Comparison of ENCODE assay signal across 17 cellular contexts in the genomic region with DNA sequence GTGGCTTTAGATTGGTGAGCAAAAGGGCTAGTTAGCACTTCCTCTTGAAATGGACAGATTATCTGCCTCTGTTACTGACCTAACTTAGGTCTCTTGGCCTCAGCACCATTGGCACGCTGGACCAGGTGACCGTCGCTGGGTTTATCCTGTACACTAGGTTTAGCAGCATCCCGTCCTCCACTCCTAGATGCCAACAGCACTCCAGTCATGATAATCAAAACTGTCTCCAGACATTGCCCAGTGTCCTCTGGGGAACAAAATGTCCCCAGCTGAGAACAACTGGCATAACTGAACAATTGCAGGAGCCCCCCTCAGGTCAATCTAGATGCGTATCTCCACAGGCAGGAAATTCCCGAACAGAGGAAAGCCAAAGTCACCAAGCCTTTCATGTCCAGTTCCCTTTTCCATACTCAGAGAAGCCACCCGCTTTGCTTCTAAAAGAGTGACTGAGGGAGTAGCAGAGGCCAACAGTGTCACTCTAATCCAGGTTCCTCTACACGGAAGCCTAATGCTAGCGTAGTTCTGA. TPM values are rescaled to one million over a fixed set of nuclear protein-coding genes. Genes with fewer than 3 reads are reported as not detected.
DNase-seq lines count a peak whose midpoint lies in the region; ATAC-seq, FAIRE-seq and TF ChIP-seq lines count a peak whose summit lies in the region.
"Had no signal": no experiment of that assay in that cellular context is flagged by ENCODE, and none has a peak within 500 bp of the region (broad histone marks: within the 10 kb centered on the region; RNA-seq: fewer than 3 reads in every experiment).

No MANE protein-coding gene starts in this region.

- peaks cover 5% of the 10 kb centered on the region for H3K27me3 Mint-ChIP-seq in nephron progenitor cell (ENCODE audit: low read depth, poor library complexity)
- no peaks in the 10 kb centered on the region for H3K27me3 Mint-ChIP-seq in activated T-cell treated with anti-CD3 and anti-CD28 coated beads, Interleukin-2, amount 50 U/mL, for 4 hours (ENCODE audit: low read depth)
- H3K27me3 Mint-ChIP-seq: CD4-positive, alpha-beta memory T cell had no signal

- peaks cover 5% of the 10 kb centered on the region for H3K4me1 Mint-ChIP-seq in nephron progenitor cell
- no peaks in the 10 kb centered on the region for H3K4me1 Mint-ChIP-seq in activated T-cell treated with anti-CD3 and anti-CD28 coated beads, Interleukin-2, amount 50 U/mL, for 4 hours (ENCODE audit: low read depth)
- H3K4me1 Mint-ChIP-seq: CD4-positive, alpha-beta memory T cell; GM23338; H9 had no signal

- WGBS in hepatocyte (ENCODE audit: low lambda C conversion rate, missing lambda C conversion rate): 98% methylated on average over 9 of the region's 9 CpGs
- WGBS in pancreas, 2 donors: 97% methylated on average over 9 of the region's 9 CpGs

- H3K27me3 ChIP-seq in SJCRH30: no peaks in the 10 kb centered on the region
- H3K27me3 ChIP-seq in hepatocyte: no peaks in the 10 kb centered on the region
- H3K27me3 ChIP-seq in pancreas: no peaks in the 10 kb centered on the region

- peaks cover 85% of the 10 kb centered on the region for H3K36me3 Mint-ChIP-seq in nephron progenitor cell (ENCODE audit: low read depth)
- H3K36me3 Mint-ChIP-seq in activated T-cell treated with anti-CD3 and anti-CD28 coated beads, Interleukin-2, amount 50 U/mL, for 4 hours (ENCODE audit: insufficient read depth): peaks cover 26% of the 10 kb centered on the region

- no peak overlapping the region for H3K4me3 Mint-ChIP-seq in nephron progenitor cell
- H3K4me3 Mint-ChIP-seq in activated T-cell treated with anti-CD3 and anti-CD28 coated beads, Interleukin-2, amount 50 U/mL, for 4 hours: no peak overlapping the region
- H3K4me3 Mint-ChIP-seq: CD4-positive, alpha-beta memory T cell; GM23338; H9; HFFc6 had no signal

- H4K20me1 ChIP-seq in hepatocyte (ENCODE audit: insufficient read depth, poor library complexity, severe bottlenecking): no peaks in the 10 kb centered on the region

- no peak for TF ChIP-seq CTCF in hepatocyte (IDR thresholded peaks at IDR 0.05; ENCODE audit: poor library complexity)
- TF ChIP-seq CTCF in nephron progenitor cell (IDR thresholded peaks at IDR 0.05): no peak
- no peak for TF ChIP-seq CTCF in pancreas (IDR thresholded peaks at IDR 0.05)

- no peaks in the 10 kb centered on the region for H3K79me2 ChIP-seq in hepatocyte

- H3K9me2 ChIP-seq in hepatocyte (replicated peaks; ENCODE audit: insufficient read depth): no peaks in the 10 kb centered on the region

- H3K27ac ChIP-seq in SJCRH30: no peak overlapping the region
- peak overlapping the region; percentile 21 for H3K27ac ChIP-seq in hepatocyte
- H3K27ac ChIP-seq in pancreas: no peak overlapping the region

- no peak overlapping the region for H3K4me2 ChIP-seq in hepatocyte
- H3K4me2 ChIP-seq: GM23338 had no signal

- H3K36me3 ChIP-seq in SJCRH30 (peaks cover 59% of the 10 kb centered on the region), hepatocyte (replicated peaks; ENCODE audit: insufficient read depth, low read depth) (no peaks in the 10 kb centered on the region), pancreas (no peaks in the 10 kb centered on the region)

- H3K4me3 ChIP-seq in SJCRH30: no peak overlapping the region
- H3K4me3 ChIP-seq in hepatocyte: no peak overlapping the region
- no peak overlapping the region for H3K4me3 ChIP-seq in pancreas
- H3K4me3 ChIP-seq: GM23338 had no signal

- H3K9me3 ChIP-seq in SJCRH30 (replicated peaks) (peaks cover 25% of the 10 kb centered on the region), hepatocyte (ENCODE audit: low read depth) (no peaks in the 10 kb centered on the region), pancreas (no peaks in the 10 kb centered on the region)

- peak overlapping the region; percentile 39 for H3K27ac Mint-ChIP-seq in nephron progenitor cell
- H3K27ac Mint-ChIP-seq: GM23338, H9, HFFc6 had no signal

- FAIRE-seq in urothelium cell line (lab: Jason Lieb, UNC) (no peak), pancreas (lab: Jason Lieb, UNC) (no peak)
- FAIRE-seq: GM12892, GM19239 had no signal

- no peak overlapping the region for H2AFZ ChIP-seq in hepatocyte
- H2AFZ ChIP-seq: GM23338 had no signal

- peak; percentile 14 to 22 for DNase-seq in SJCRH30
- DNase-seq in hepatocyte (ENCODE audit: low spot score): no peak
- no peak for DNase-seq in nephron progenitor cell
- DNase-seq in activated T-cell treated with anti-CD3 and anti-CD28 coated beads, Interleukin-2, amount 50 U/mL, for 4 hours: no peak
- no peak for DNase-seq in urothelium cell line (ENCODE audit: low spot score)
- no peak for DNase-seq in pancreas
- DNase-seq: C1 segment of cervical spinal cord; Caco-2; CD4-positive, alpha-beta memory T cell; DMS153; DND-41; H9; HFFc6 had no signal

- intact Hi-C loops in pancreas (cut with DNase I): no loop called here

- ATAC-seq in activated T-cell treated with anti-CD3 and anti-CD28 coated beads, Interleukin-2, amount 50 U/mL, for 4 hours: no peak
- ATAC-seq in pancreas: no peak
- ATAC-seq: GM23338, HCT116 had no signal

- H3K9me3 Mint-ChIP-seq in nephron progenitor cell: peaks cover 49% of the 10 kb centered on the region
- H3K9me3 Mint-ChIP-seq in activated T-cell treated with anti-CD3 and anti-CD28 coated beads, Interleukin-2, amount 50 U/mL, for 4 hours: peaks cover 7% of the 10 kb centered on the region
- H3K9me3 Mint-ChIP-seq: HFFc6 had no signal

- H3K4me1 ChIP-seq in SJCRH30: no peaks in the 10 kb centered on the region
- H3K4me1 ChIP-seq in hepatocyte (ENCODE audit: insufficient read depth): no peaks in the 10 kb centered on the region
- no peaks in the 10 kb centered on the region for H3K4me1 ChIP-seq in pancreas
- H3K4me1 ChIP-seq: Caco-2 had no signal

RNA-seq across cellular contexts. Expression of a gene that starts 27.3 kb away (rescaled TPM):
- 32.2 and 40.9 TPM in 2 replicates for total RNA-seq in SJCRH30 (2014; rRNA removed; shearing (Covaris generic))
- total RNA-seq in hepatocyte (18.3 and 23.1 TPM in 2 replicates), pancreas (1 to 10 TPM; 3.0 to 6.1 (median 5.0) TPM)
- polyA plus RNA-seq in hepatocyte (13.8 and 24.6 TPM in 2 replicates), pancreas (1 to 10 TPM; 4.7 to 9.6 TPM)
- total RNA-seq in activated T-cell treated with anti-CD3 and anti-CD28 coated beads, Interleukin-2, amount 50 U/mL, for 4 hours: 10 to 100 TPM; 21.8 to 23.7 (median 23.2) TPM

Comparison
In these comparisons a context has a peak if more than half of its experiments do, and no peak if none do; other contexts are left out.
1. DNase-seq: peak in SJCRH30 (2 of 2); none in hepatocyte (single experiment), nephron progenitor cell (single experiment), activated T-cell treated with anti-CD3 and anti-CD28 coated beads, Interleukin-2, amount 50 U/mL, for 4 hours (single experiment), urothelium cell line (single experiment) and pancreas (0 of 6).